ENCODE assay signal across 11 cellular contexts in genomic region chr1:233112184-233113008, GRCh38.
DNase-seq lines count a peak whose midpoint lies in the region; ATAC-seq and TF ChIP-seq lines count a peak whose summit lies in the region.
"Had no signal": no experiment of that assay in that cellular context is flagged by ENCODE, and none has a peak within 500 bp of the region (broad histone marks: within the 10 kb centered on the region; RNA-seq: fewer than 3 reads in every experiment).

No MANE protein-coding gene starts in this region.

- H3K36me3 ChIP-seq in PC-3 (ENCODE audit: low read depth, low read length) (peaks cover 9% of the 10 kb centered on the region; the same call in 1 of the 2 replicates), neutrophil (no peaks in the 10 kb centered on the region)
- H3K36me3 ChIP-seq: Peyer's patch had no signal

- no peaks in the 10 kb centered on the region for H4K20me1 ChIP-seq in PC-3 (ENCODE audit: low read length)

- H3K9ac ChIP-seq in PC-3 (ENCODE audit: low read length): peak overlapping the region; percentile 91

- TSS peak; percentile 79 for BruUV-seq in PC-3 (replicated peaks; lab: Mats Ljungman, UMichigan)

- CTCF ChIA-PET in PC-3 (lab: Charles Lee): interaction anchor here (1.1 kb wide), 1 partner anchor 38 kb away, joined by 6 read pairs; no protein-coding TSS in a partner anchor

- DNase-seq in EL (peak; percentile 16), PC-3 (peak; percentile 51), epithelial cell of proximal tubule (ENCODE audit: low read depth) (peak; percentile 23), NCI-H69 (lab: John Stamatoyannopoulos, UW) (no peak), NCI-H2081 treated with DMSO at 0.1 percent for 48 hours (lab: John Stamatoyannopoulos, UW) (no peak), GM19238 (ENCODE audit: insufficient read length, low spot score) (no peak)
- DNase-seq: activated T-cell treated with anti-CD3 and anti-CD28 coated beads, Interleukin-2, amount 50 U/mL, for 1 hour; Karpas-422 had no signal

- H3K4me2 ChIP-seq in PC-3 (ENCODE audit: low read length): peak overlapping the region; percentile 80

- H3K27me3 ChIP-seq in PC-3 (ENCODE audit: low read length) (no peaks in the 10 kb centered on the region), neutrophil (no peaks in the 10 kb centered on the region)
- H3K27me3 ChIP-seq: Peyer's patch had no signal

- no peak for TF ChIP-seq CTCF in PC-3 (conservative IDR thresholded peaks at IDR 0.05; ENCODE audit: low read depth, low read length)
- no peak for TF ChIP-seq CTCF in epithelial cell of proximal tubule (conservative IDR thresholded peaks at IDR 0.05; ENCODE audit: low read depth, low read length)
- no peak for TF ChIP-seq CTCF in neutrophil (IDR thresholded peaks at IDR 0.05)

- H3K4me3 ChIP-seq in PC-3 (ENCODE audit: low read length) (no peak overlapping the region), epithelial cell of proximal tubule (ENCODE audit: low read depth, low read length) (peak overlapping the region; percentile 7), neutrophil (ENCODE audit: low read depth in 1 of 2, low read length in 1 of 2) (peak overlapping the region; percentile 53 to 61)

- H3K4me1 ChIP-seq in PC-3 (ENCODE audit: insufficient read depth, low read length) (peaks cover 56% of the 10 kb centered on the region), neutrophil (ENCODE audit: control insufficient read depth in 1 of 2, insufficient read depth in 1 of 2, low read depth in 1 of 2, low read length in 1 of 2) (peaks cover 39 to 42% of the 10 kb centered on the region in 2 experiments)

- POLR2A ChIA-PET in PC-3 (lab: Charles Lee; ENCODE audit: unreplicated experiment): interaction anchor here (0.6 to 1.2 kb wide), 3 partner anchors 28 to 181 kb away, joined by 3 to 7 read pairs (median 3); no protein-coding TSS in a partner anchor

- H2AFZ ChIP-seq in PC-3 (ENCODE audit: low read length): no peak overlapping the region

- peak overlapping the region; percentile 97 for H3K27ac ChIP-seq in PC-3 (ENCODE audit: low read length)
- peak overlapping the region; percentile 91 for H3K27ac ChIP-seq in neutrophil

- H3K9me3 ChIP-seq in PC-3 (ENCODE audit: low read length) (no peaks in the 10 kb centered on the region), neutrophil (no peaks in the 10 kb centered on the region)
- H3K9me3 ChIP-seq: Peyer's patch had no signal

- no peaks in the 10 kb centered on the region for H3K9me2 ChIP-seq in PC-3 (replicated peaks; ENCODE audit: low read length)

- H3F3A ChIP-seq in PC-3 (ENCODE audit: low read length, unreplicated experiment): peaks cover 17% of the 10 kb centered on the region

- intact Hi-C loops in PC-3 (cut with micrococcal nuclease): loop anchor here (1.0 to 2.0 kb wide), 5 partner anchors 28 to 482 kb away; partner anchors contain the start of gene SIPA1L2

- ATAC-seq in PC-3: no peak
- no peak for ATAC-seq in HG02571 (IDR thresholded peaks at IDR 0.05; ENCODE audit: unreplicated experiment)

- H3K79me2 ChIP-seq in PC-3 (ENCODE audit: low read length): no peaks in the 10 kb centered on the region

Comparison
In these comparisons a context has a peak if more than half of its experiments do, and no peak if none do; other contexts are left out.
1. DNase-seq: peak in EL (single experiment), PC-3 (single experiment) and epithelial cell of proximal tubule (single experiment); none in NCI-H69 (single experiment), NCI-H2081 treated with DMSO at 0.1 percent for 48 hours (single experiment) and GM19238 (single experiment).